ENCODE assay signal across 17 cellular contexts in genomic region chr14:63833728-63834127, GRCh38.
"Had no signal": no experiment of that assay in that cellular context is flagged by ENCODE, and none has a peak within 500 bp of the region (broad histone marks: within the 10 kb centered on the region; RNA-seq: fewer than 3 reads in every experiment).

No MANE protein-coding gene starts in this region.

- H3K9me3 ChIP-seq: gastrocnemius medialis, heart right ventricle, left lung had no signal

- H3K27ac ChIP-seq: dorsolateral prefrontal cortex, epithelial cell of prostate, gastrocnemius medialis, heart right ventricle, left lung had no signal

- H3K27me3 ChIP-seq: dorsolateral prefrontal cortex, gastrocnemius medialis, heart right ventricle, left lung had no signal

- DNase-seq: activated CD4-positive, alpha-beta T cell treated with anti-CD3 and anti-CD28 coated beads for 36 hours; activated CD4-positive, alpha-beta T cell treated with anti-CD3 and anti-CD28 coated beads, Interleukin-2, amount 50 U/mL, for 48 hours; activated naive CD8-positive, alpha-beta T cell treated with anti-CD3 and anti-CD28 coated beads for 36 hours; activated T-cell treated with anti-CD3 and anti-CD28 coated beads for 4 hours; amygdala; dorsolateral prefrontal cortex; gastrocnemius medialis; heart right ventricle; left lung; midbrain; nucleus accumbens; retina; stimulated activated CD4-positive, alpha-beta T cell treated with anti-CD3 and anti-CD28 coated beads, Interleukin-12 subunit alpha, Interleukin-12 subunit beta, amount 100 ng/mL, for 4 hours; stimulated activated CD4-positive, alpha-beta T cell treated with anti-CD3 and anti-CD28 coated beads, Interleukin-1b, Interleukin-23, amount 100 ng/mL, for 48 hours; stimulated activated CD8-positive, alpha-beta memory T cell treated with anti-CD3 and anti-CD28 coated beads, Interleukin-4, amount 100 ng/mL, for 48 hours; stimulated activated naive CD4-positive, alpha-beta T cell had no signal

- H3K4me1 ChIP-seq: gastrocnemius medialis, heart right ventricle, left lung had no signal

- H3K36me3 ChIP-seq: gastrocnemius medialis, heart right ventricle, left lung had no signal

- H3K4me3 ChIP-seq: dorsolateral prefrontal cortex, gastrocnemius medialis, heart right ventricle, left lung had no signal
